1 cellular context compared by ENCODE assay signal in genomic region chr6:12103158-12103557, GRCh38.
TF ChIP-seq lines count a peak whose summit lies in the region.

No MANE protein-coding gene starts in this region.

TF ChIP-seq in K562, 482 proteins besides CTCF, POLR2A, EP300 and RAD21 (continued from another document):
- TF ChIP-seq POLR2AphosphoS5 (IDR thresholded peaks at IDR 0.05; ENCODE audit: control insufficient read depth, insufficient read depth, low read depth, low read length) (peak; percentile 28; the same call in 1 of the 2 replicates), SMARCE1 (IDR thresholded peaks at IDR 0.05) (peak; percentile 29; the same call in 1 of the 2 replicates), FOXM1 (IDR thresholded peaks at IDR 0.05; ENCODE audit: low read depth) (no peak), FOXM1 (CRISPR knock-in tag; IDR thresholded peaks at IDR 0.05; ENCODE audit: low read depth) (no peak), TAL1 (IDR thresholded peaks at IDR 0.05) (peak; percentile 48), ZNF318 (IDR thresholded peaks at IDR 0.05; ENCODE audit: borderline replicate concordance in 1 of 2, low read depth in 1 of 2) (no peak), ZNF3 (CRISPR knock-in tag; IDR thresholded peaks at IDR 0.05) (no peak), MCM7 (IDR thresholded peaks at IDR 0.05) (no peak), RUNX1 (IDR thresholded peaks at IDR 0.05; ENCODE audit: low read depth) (no peak), POLR2G (IDR thresholded peaks at IDR 0.05; ENCODE audit: low read depth, low read length) (no peak), TCF3 (CRISPR knock-in tag; IDR thresholded peaks at IDR 0.05) (peak; percentile 48)
